Comparison of ENCODE assay signal across 2 cellular contexts in genomic region chr17:16446338-16446983, GRCh38.
TF ChIP-seq lines count a peak whose summit lies in the region.

No MANE protein-coding gene starts in this region.

TF ChIP-seq in SK-N-SH treated with all-trans-retinoic acid at 6 μM for 48 hours, 23 proteins besides CTCF, POLR2A, EP300 and RAD21 (continued from another document):
- TF ChIP-seq ZNF565 (CRISPR knock-in tag; conservative IDR thresholded peaks at IDR 0.05; ENCODE audit: low read depth) (no peak), RARB (CRISPR knock-in tag; IDR thresholded peaks at IDR 0.05) (no peak), ZC3H10 (CRISPR knock-in tag; IDR thresholded peaks at IDR 0.05) (no peak), ARNTL (CRISPR knock-in tag; IDR thresholded peaks at IDR 0.05; ENCODE audit: borderline replicate concordance, low read depth) (no peak), CREB5 (CRISPR knock-in tag; IDR thresholded peaks at IDR 0.05; ENCODE audit: low read depth) (no peak), BACH2 (CRISPR knock-in tag; IDR thresholded peaks at IDR 0.05; ENCODE audit: borderline replicate concordance) (no peak), OSR1 (CRISPR knock-in tag; IDR thresholded peaks at IDR 0.05) (no peak), PPARA (CRISPR knock-in tag; IDR thresholded peaks at IDR 0.05; ENCODE audit: borderline replicate concordance) (no peak), CSDC2 (CRISPR knock-in tag; IDR thresholded peaks at IDR 0.05) (no peak), TOX (CRISPR knock-in tag; IDR thresholded peaks at IDR 0.05; ENCODE audit: borderline replicate concordance) (no peak), ZFP3 (CRISPR knock-in tag; IDR thresholded peaks at IDR 0.05) (no peak), ISL1 (CRISPR knock-in tag; IDR thresholded peaks at IDR 0.05) (no peak), ZFP30 (CRISPR knock-in tag; IDR thresholded peaks at IDR 0.05) (no peak), ESRRG (CRISPR knock-in tag; IDR thresholded peaks at IDR 0.05) (no peak)
- TF ChIP-seq, protein P1, sequence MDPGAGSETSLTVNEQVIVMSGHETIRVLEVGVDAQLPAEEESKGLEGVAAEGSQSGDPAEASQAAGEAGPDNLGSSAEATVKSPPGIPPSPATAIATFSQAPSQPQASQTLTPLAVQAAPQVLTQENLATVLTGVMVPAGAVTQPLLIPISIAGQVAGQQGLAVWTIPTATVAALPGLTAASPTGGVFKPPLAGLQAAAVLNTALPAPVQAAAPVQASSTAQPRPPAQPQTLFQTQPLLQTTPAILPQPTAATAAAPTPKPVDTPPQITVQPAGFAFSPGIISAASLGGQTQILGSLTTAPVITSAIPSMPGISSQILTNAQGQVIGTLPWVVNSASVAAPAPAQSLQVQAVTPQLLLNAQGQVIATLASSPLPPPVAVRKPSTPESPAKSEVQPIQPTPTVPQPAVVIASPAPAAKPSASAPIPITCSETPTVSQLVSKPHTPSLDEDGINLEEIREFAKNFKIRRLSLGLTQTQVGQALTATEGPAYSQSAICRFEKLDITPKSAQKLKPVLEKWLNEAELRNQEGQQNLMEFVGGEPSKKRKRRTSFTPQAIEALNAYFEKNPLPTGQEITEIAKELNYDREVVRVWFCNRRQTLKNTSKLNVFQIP (CRISPR knock-in tag; IDR thresholded peaks at IDR 0.05; ENCODE audit: borderline replicate concordance, low read depth) = no peak
- TF ChIP-seq, protein P2, sequence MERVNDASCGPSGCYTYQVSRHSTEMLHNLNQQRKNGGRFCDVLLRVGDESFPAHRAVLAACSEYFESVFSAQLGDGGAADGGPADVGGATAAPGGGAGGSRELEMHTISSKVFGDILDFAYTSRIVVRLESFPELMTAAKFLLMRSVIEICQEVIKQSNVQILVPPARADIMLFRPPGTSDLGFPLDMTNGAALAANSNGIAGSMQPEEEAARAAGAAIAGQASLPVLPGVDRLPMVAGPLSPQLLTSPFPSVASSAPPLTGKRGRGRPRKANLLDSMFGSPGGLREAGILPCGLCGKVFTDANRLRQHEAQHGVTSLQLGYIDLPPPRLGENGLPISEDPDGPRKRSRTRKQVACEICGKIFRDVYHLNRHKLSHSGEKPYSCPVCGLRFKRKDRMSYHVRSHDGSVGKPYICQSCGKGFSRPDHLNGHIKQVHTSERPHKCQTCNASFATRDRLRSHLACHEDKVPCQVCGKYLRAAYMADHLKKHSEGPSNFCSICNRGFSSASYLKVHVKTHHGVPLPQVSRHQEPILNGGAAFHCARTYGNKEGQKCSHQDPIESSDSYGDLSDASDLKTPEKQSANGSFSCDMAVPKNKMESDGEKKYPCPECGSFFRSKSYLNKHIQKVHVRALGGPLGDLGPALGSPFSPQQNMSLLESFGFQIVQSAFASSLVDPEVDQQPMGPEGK (CRISPR knock-in tag; IDR thresholded peaks at IDR 0.05; ENCODE audit: borderline replicate concordance) = no peak

TF ChIP-seq in SK-N-SH, 30 proteins besides CTCF, POLR2A, EP300 and RAD21:
- TF ChIP-seq MEF2A (IDR thresholded peaks at IDR 0.05; ENCODE audit: borderline replicate concordance, low read depth) = no peak
